30 cellular contexts compared by ENCODE assay signal in the genomic region with DNA sequence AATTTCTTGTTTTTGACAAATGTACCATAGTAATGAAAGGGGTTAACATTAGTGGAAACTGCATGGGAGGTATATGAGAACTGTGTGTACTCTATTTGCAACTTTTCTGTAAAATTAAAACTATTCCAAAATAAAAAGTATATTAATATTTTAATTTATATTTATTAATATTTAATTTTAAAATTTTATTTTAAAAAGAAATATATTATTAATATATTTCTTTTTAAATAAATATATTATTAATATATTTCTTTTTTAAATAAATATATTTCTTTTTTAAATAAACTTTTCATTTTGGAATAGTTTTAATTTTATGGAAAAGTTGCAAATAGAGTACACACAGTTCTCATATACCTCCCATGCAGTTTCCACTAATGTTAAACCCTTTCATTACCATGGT.
"Had no signal": no experiment of that assay in that cellular context is flagged by ENCODE, and none has a peak within 500 bp of the region (broad histone marks: within the 10 kb centered on the region; RNA-seq: fewer than 3 reads in every experiment).

No MANE protein-coding gene starts in this region.

- H3K9me3 ChIP-seq: colonic mucosa, esophagus muscularis mucosa, heart right ventricle, lower lobe of right lung, mucosa of descending colon, neutrophil, right lobe of liver, thyroid gland, vagina had no signal

- DNase-seq: colonic mucosa; effector CD8-positive, alpha-beta T cell; endodermal cell; foreskin keratinocyte; glutamatergic neuron; heart right ventricle; hippocampal formation; islet precursor cell; left ventricle myocardium superior; lower lobe of right lung; mucosa of descending colon; naive B cell; right lobe of liver; stimulated activated CD4-positive, alpha-beta T cell treated with anti-CD3 and anti-CD28 coated beads, Interleukin-12 subunit alpha, Interleukin-12 subunit beta, amount 100 ng/mL, for 4 hours; stimulated activated CD4-positive, alpha-beta T cell treated with anti-CD3 and anti-CD28 coated beads, Interleukin-1b, Interleukin-23, amount 100 ng/mL, for 48 hours; stimulated activated CD4-positive, alpha-beta T cell treated with anti-CD3 and anti-CD28 coated beads, Interleukin-4, amount 100 ng/mL, for 1 hour; stimulated activated CD8-positive, alpha-beta memory T cell treated with anti-CD3 and anti-CD28 coated beads, Interleukin-4, amount 100 ng/mL, for 48 hours; stimulated activated naive CD4-positive, alpha-beta T cell; stimulated activated naive CD8-positive, alpha-beta T cell treated with anti-CD3 and anti-CD28 coated beads, Interleukin-15, amount 100 ng/mL, for 72 hours; thyroid gland; trophoblast cell had no signal

- H3K4me1 ChIP-seq: colonic mucosa, esophagus muscularis mucosa, heart right ventricle, lower lobe of right lung, parathyroid adenoma, right lobe of liver, thyroid gland, vagina had no signal

- ATAC-seq: foreskin keratinocyte; heart right ventricle; left ventricle myocardium superior; lower lobe of right lung; mucosa of descending colon; natural killer cell treated with Interleukin-12 subunit alpha and Interleukin-12 subunit beta and Interleukin-15 and Interleukin-18, amount 100 ng/mL, for 72 hours; right lobe of liver; stimulated activated naive CD8-positive, alpha-beta T cell treated with anti-CD3 and anti-CD28 coated beads, Interleukin-15, amount 100 ng/mL, for 72 hours had no signal

- H3K27ac ChIP-seq: colonic mucosa, esophagus muscularis mucosa, foreskin keratinocyte, heart right ventricle, lower lobe of right lung, neutrophil, parathyroid adenoma, right lobe of liver, thyroid gland, vagina had no signal

- H3K36me3 Mint-ChIP-seq: naive B cell; natural killer cell treated with Interleukin-12 subunit alpha and Interleukin-12 subunit beta and Interleukin-15 and Interleukin-18, amount 100 ng/mL, for 72 hours had no signal

- H3K4me3 ChIP-seq: colonic mucosa, esophagus muscularis mucosa, heart right ventricle, lower lobe of right lung, mucosa of descending colon, right lobe of liver, smooth muscle cell, thyroid gland, vagina had no signal

- H3K4me3 Mint-ChIP-seq: dendritic cell treated with granulocyte-macrophage colony-stimulating factor and Interleukin-4, amounts not matched to agents 40 ng/mL and 50 ng/mL, for 4 days; endodermal cell; naive B cell; natural killer cell treated with Interleukin-12 subunit alpha and Interleukin-12 subunit beta and Interleukin-15 and Interleukin-18, amount 100 ng/mL, for 72 hours; neural crest cell; stimulated activated naive CD8-positive, alpha-beta T cell treated with anti-CD3 and anti-CD28 coated beads, Interleukin-15, amount 100 ng/mL, for 72 hours had no signal

- H3K27me3 ChIP-seq: colonic mucosa, foreskin keratinocyte, right lobe of liver, thyroid gland, vagina had no signal

- H3K27ac Mint-ChIP-seq: dendritic cell treated with granulocyte-macrophage colony-stimulating factor and Interleukin-4, amounts not matched to agents 40 ng/mL and 50 ng/mL, for 4 days; endodermal cell; naive B cell; natural killer cell treated with Interleukin-12 subunit alpha and Interleukin-12 subunit beta and Interleukin-15 and Interleukin-18, amount 100 ng/mL, for 72 hours; progenitor cell of endocrine pancreas; stimulated activated naive CD8-positive, alpha-beta T cell treated with anti-CD3 and anti-CD28 coated beads, Interleukin-15, amount 100 ng/mL, for 72 hours had no signal

- H3K4me1 Mint-ChIP-seq: endodermal cell; naive B cell; neural crest cell; stimulated activated naive CD8-positive, alpha-beta T cell treated with anti-CD3 and anti-CD28 coated beads, Interleukin-15, amount 100 ng/mL, for 72 hours had no signal

- H3K9me3 Mint-ChIP-seq: dendritic cell treated with granulocyte-macrophage colony-stimulating factor and Interleukin-4, amounts not matched to agents 40 ng/mL and 50 ng/mL, for 4 days; endodermal cell; natural killer cell treated with Interleukin-12 subunit alpha and Interleukin-12 subunit beta and Interleukin-15 and Interleukin-18, amount 100 ng/mL, for 72 hours; neural crest cell; stimulated activated naive CD8-positive, alpha-beta T cell treated with anti-CD3 and anti-CD28 coated beads, Interleukin-15, amount 100 ng/mL, for 72 hours had no signal

- H3K36me3 ChIP-seq: colonic mucosa, esophagus muscularis mucosa, heart right ventricle, lower lobe of right lung, neutrophil, right lobe of liver, thyroid gland, vagina had no signal
